ENCODE assay signal across 8 cellular contexts in the genomic region with DNA sequence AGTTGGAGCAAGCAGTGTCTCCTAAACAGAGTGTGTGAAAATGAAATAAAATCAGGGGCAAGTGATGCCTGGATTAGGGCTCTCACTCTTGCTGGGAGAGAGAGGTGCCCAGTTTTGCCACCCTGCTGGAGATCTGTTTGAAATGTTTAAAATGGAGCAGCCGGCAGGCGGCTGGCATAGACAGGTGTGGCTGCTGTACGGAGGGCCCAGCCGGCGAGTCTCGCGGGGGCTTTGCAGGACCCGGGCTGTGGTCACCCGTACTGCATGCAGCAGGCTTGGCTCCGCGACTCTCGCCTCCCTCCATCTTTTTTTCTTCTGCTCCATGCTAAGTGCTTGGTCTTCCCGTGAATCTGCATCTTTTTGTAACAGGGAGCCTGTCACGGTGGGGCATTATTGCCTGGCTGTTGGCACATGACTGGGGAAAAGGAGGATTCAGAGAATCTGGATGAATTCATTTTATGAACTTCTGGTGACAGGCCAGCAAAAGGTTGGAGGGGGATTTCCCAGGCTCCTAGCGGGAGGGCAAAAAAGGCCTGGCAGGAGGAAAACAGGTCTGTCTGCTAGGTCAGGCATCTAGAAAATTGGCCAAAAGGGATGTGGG. TPM values are rescaled to one million over a fixed set of nuclear protein-coding genes. Genes with fewer than 3 reads are reported as not detected.
A peak's percentile ranks its signal among the peaks of the same experiment; 100 is the strongest.
DNase-seq lines count a peak whose midpoint lies in the region; ATAC-seq and TF ChIP-seq lines count a peak whose summit lies in the region.

No MANE protein-coding gene starts in this region.

- no peaks in the 10 kb centered on the region for H3K36me3 ChIP-seq in CD8-positive, alpha-beta memory T cell (ENCODE audit: insufficient read depth, low read length)
- no peaks in the 10 kb centered on the region for H3K36me3 ChIP-seq in upper lobe of right lung

- H3K4me3 ChIP-seq in CD8-positive, alpha-beta memory T cell (ENCODE audit: low read length): peak overlapping the region; percentile 28
- peak overlapping the region; percentile 91 for H3K4me3 ChIP-seq in upper lobe of right lung

- no peak for ATAC-seq in upper lobe of right lung
- ATAC-seq in GM19328 (IDR thresholded peaks at IDR 0.05; ENCODE audit: unreplicated experiment): no peak

- H3K27me3 Mint-ChIP-seq in CD8-positive, alpha-beta memory T cell: peaks cover 3 to 7% of the 10 kb centered on the region in 2 donors
- no peaks in the 10 kb centered on the region for H3K27me3 Mint-ChIP-seq in chondrocyte (ENCODE audit: low read depth)

- H3K27me3 ChIP-seq in CD8-positive, alpha-beta memory T cell (ENCODE audit: insufficient read depth, low read length, poor library complexity, severe bottlenecking): no peaks in the 10 kb centered on the region
- H3K27me3 ChIP-seq in upper lobe of right lung: no peaks in the 10 kb centered on the region

- H3K4me3 Mint-ChIP-seq in CD8-positive, alpha-beta memory T cell: peak overlapping the region; percentile 70 to 89 (median 80)
- H3K4me3 Mint-ChIP-seq in chondrocyte (ENCODE audit: unreplicated experiment): peak overlapping the region; percentile 81

- H3K36me3 Mint-ChIP-seq in CD8-positive, alpha-beta memory T cell: peaks cover 0 to 5% (median 2%) of the 10 kb centered on the region in 3 donors
- no peaks in the 10 kb centered on the region for H3K36me3 Mint-ChIP-seq in chondrocyte (ENCODE audit: low read depth)

- H3K4me1 ChIP-seq in CD8-positive, alpha-beta memory T cell (ENCODE audit: insufficient read depth, low read length): peaks cover 15% of the 10 kb centered on the region
- H3K4me1 ChIP-seq in upper lobe of right lung: peaks cover 24% of the 10 kb centered on the region

- no peaks in the 10 kb centered on the region for H3K9me3 ChIP-seq in CD8-positive, alpha-beta memory T cell (ENCODE audit: low read length)
- H3K9me3 ChIP-seq in upper lobe of right lung: no peaks in the 10 kb centered on the region

- TF ChIP-seq CTCF in chondrocyte (IDR thresholded peaks at IDR 0.05) (peak; percentile 39), upper lobe of right lung (IDR thresholded peaks at IDR 0.05) (no peak)

- no peaks in the 10 kb centered on the region for H3K9me3 Mint-ChIP-seq in CD8-positive, alpha-beta memory T cell
- no peaks in the 10 kb centered on the region for H3K9me3 Mint-ChIP-seq in chondrocyte (ENCODE audit: low read depth)

- peak overlapping the region in 5 of 8 donors; percentile 6 to 82 (median 48) for H3K27ac Mint-ChIP-seq in CD8-positive, alpha-beta memory T cell
- H3K27ac Mint-ChIP-seq in chondrocyte (ENCODE audit: unreplicated experiment): peak overlapping the region; percentile 76

- intact Hi-C loops in upper lobe of right lung (cut with DNase I): no loop called here

- H3K4me1 Mint-ChIP-seq in CD8-positive, alpha-beta memory T cell: peaks cover 14 to 19% (median 17%) of the 10 kb centered on the region in 3 donors
- peaks cover 24% of the 10 kb centered on the region for H3K4me1 Mint-ChIP-seq in chondrocyte (ENCODE audit: low read depth)

- no peak overlapping the region for H3K27ac ChIP-seq in CD8-positive, alpha-beta memory T cell (ENCODE audit: low read depth, low read length)
- peak overlapping the region; percentile 80 for H3K27ac ChIP-seq in upper lobe of right lung

- no peak for DNase-seq in CD8-positive, alpha-beta memory T cell
- peak; percentile 60 for DNase-seq in M059J (ENCODE audit: low read depth)
- DNase-seq in chondrocyte (ENCODE audit: low spot score): no peak
- DNase-seq in lung microvascular endothelial cell (ENCODE audit: low read depth in 2 of 2): peak; percentile 41 to 44
- DNase-seq in upper lobe of right lung: no peak
- no peak for DNase-seq in stimulated activated CD8-positive, alpha-beta memory T cell treated with anti-CD3 and anti-CD28 coated beads, Interleukin-4, amount 100 ng/mL, for 48 hours
- no peak for DNase-seq in hippocampal formation (lab: John Stamatoyannopoulos, UW)

- CTCF ChIA-PET in CD8-positive, alpha-beta memory T cell (lab: Charles Lee): interaction anchor here (1.0 to 2.7 kb wide), 3 partner anchors 108 to 111 kb away, joined by 3 to 10 read pairs (median 7); no protein-coding TSS in a partner anchor

- POLR2A ChIA-PET in CD8-positive, alpha-beta memory T cell (lab: Charles Lee): no interaction called here

RNA-seq across cellular contexts. Expression of gene ZNRF1, which starts 1.8 kb away (rescaled TPM):
- total RNA-seq in CD8-positive, alpha-beta memory T cell: 10 to 100 TPM; 10.8 to 14.1 TPM
- polyA plus RNA-seq in CD8-positive, alpha-beta memory T cell: 2.2 TPM
- total RNA-seq in M059J (2014; rRNA removed; shearing (Covaris generic)): 13.6 and 19.3 TPM in 2 replicates
- total RNA-seq in chondrocyte: 18.5 to 23.0 TPM (median 22.7 TPM) in 3 replicates
- 7.9 and 10.7 TPM in 2 replicates for total RNA-seq in lung microvascular endothelial cell
- total RNA-seq in upper lobe of right lung: 21.3 TPM

RNA-seq across cellular contexts. Expression of gene WDR59, which starts 15.7 kb away (rescaled TPM):
- total RNA-seq in CD8-positive, alpha-beta memory T cell: 10 to 100 TPM; 55.9 to 56.5 TPM
- 13.0 TPM for polyA plus RNA-seq in CD8-positive, alpha-beta memory T cell
- 6.4 and 32.0 TPM in 2 replicates for total RNA-seq in M059J (2014; rRNA removed; shearing (Covaris generic))
- total RNA-seq in chondrocyte: 36.8 to 40.9 TPM (median 37.3 TPM) in 3 replicates
- 10.0 and 11.5 TPM in 2 replicates for total RNA-seq in lung microvascular endothelial cell
- total RNA-seq in upper lobe of right lung: 51.6 TPM

Comparison
In these comparisons a context has a peak if more than half of its experiments do, and no peak if none do; other contexts are left out.
1. DNase-seq: peak in M059J (single experiment) and lung microvascular endothelial cell (2 of 2); none in CD8-positive, alpha-beta memory T cell (0 of 5), chondrocyte (single experiment), upper lobe of right lung (single experiment), stimulated activated CD8-positive, alpha-beta memory T cell treated with anti-CD3 and anti-CD28 coated beads, Interleukin-4, amount 100 ng/mL, for 48 hours (single experiment) and hippocampal formation (0 of 2).